1 cellular context compared by ENCODE assay signal in genomic region chr19:19635313-19635702, GRCh38.
TF ChIP-seq lines count a peak whose summit lies in the region.

No MANE protein-coding gene starts in this region.

TF ChIP-seq in K562, 482 proteins besides CTCF, POLR2A, EP300 and RAD21:
- TF ChIP-seq ZNF75A (CRISPR knock-in tag; IDR thresholded peaks at IDR 0.05), result no peak
- no peak for TF ChIP-seq ADNP (tag; IDR thresholded peaks at IDR 0.05)
- TF ChIP-seq ZBTB33 (CRISPR knock-in tag; IDR thresholded peaks at IDR 0.05), result 0 out of 2 replicates have a peak, but pooled peaks have one; percentile 22
- TF ChIP-seq, protein P1, sequence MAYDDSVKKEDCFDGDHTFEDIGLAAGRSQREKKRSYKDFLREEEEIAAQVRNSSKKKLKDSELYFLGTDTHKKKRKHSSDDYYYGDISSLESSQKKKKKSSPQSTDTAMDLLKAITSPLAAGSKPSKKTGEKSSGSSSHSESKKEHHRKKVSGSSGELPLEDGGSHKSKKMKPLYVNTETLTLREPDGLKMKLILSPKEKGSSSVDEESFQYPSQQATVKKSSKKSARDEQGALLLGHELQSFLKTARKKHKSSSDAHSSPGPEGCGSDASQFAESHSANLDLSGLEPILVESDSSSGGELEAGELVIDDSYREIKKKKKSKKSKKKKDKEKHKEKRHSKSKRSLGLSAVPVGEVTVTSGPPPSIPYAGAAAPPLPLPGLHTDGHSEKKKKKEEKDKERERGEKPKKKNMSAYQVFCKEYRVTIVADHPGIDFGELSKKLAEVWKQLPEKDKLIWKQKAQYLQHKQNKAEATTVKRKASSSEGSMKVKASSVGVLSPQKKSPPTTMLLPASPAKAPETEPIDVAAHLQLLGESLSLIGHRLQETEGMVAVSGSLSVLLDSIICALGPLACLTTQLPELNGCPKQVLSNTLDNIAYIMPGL (CRISPR knock-in tag; IDR thresholded peaks at IDR 0.05), result no peak
- TF ChIP-seq SMARCE1 (IDR thresholded peaks at IDR 0.05), result no peak
- TF ChIP-seq ZNF584 (CRISPR knock-in tag; IDR thresholded peaks at IDR 0.05; ENCODE audit: low read depth), result no peak
- TF ChIP-seq RHOXF2B (CRISPR knock-in tag; conservative IDR thresholded peaks at IDR 0.05), result no peak
- TF ChIP-seq, protein P2, sequence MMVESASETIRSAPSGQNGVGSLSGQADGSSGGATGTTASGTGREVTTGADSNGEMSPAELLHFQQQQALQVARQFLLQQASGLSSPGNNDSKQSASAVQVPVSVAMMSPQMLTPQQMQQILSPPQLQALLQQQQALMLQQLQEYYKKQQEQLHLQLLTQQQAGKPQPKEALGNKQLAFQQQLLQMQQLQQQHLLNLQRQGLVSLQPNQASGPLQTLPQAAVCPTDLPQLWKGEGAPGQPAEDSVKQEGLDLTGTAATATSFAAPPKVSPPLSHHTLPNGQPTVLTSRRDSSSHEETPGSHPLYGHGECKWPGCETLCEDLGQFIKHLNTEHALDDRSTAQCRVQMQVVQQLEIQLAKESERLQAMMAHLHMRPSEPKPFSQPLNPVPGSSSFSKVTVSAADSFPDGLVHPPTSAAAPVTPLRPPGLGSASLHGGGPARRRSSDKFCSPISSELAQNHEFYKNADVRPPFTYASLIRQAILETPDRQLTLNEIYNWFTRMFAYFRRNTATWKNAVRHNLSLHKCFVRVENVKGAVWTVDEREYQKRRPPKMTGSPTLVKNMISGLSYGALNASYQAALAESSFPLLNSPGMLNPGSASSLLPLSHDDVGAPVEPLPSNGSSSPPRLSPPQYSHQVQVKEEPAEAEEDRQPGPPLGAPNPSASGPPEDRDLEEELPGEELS (CRISPR knock-in tag; IDR thresholded peaks at IDR 0.05; ENCODE audit: borderline replicate concordance), result no peak
- TF ChIP-seq GATA2 (CRISPR knock-in tag; IDR thresholded peaks at IDR 0.05), result no peak
